15 cellular contexts compared by ENCODE assay signal in genomic region chr18:62044490-62045000, GRCh38.
"Had no signal": no experiment of that assay in that cellular context is flagged by ENCODE, and none has a peak within 500 bp of the region (broad histone marks: within the 10 kb centered on the region; RNA-seq: fewer than 3 reads in every experiment).

No MANE protein-coding gene starts in this region.

- H3K36me3 ChIP-seq: adrenal gland had no signal

- H3K9me3 ChIP-seq: adrenal gland had no signal

- H3K27me3 ChIP-seq: adrenal gland, foreskin keratinocyte, transverse colon had no signal

- H3K4me1 ChIP-seq: adrenal gland, foreskin keratinocyte, left ventricle myocardium inferior, transverse colon had no signal

- DNase-seq: activated CD4-positive, alpha-beta T cell treated with anti-CD3 and anti-CD28 coated beads, Interleukin-2, amount 50 U/mL, for 1 hour; activated CD4-positive, CD25-positive, alpha-beta regulatory T cell treated with anti-CD3 and anti-CD28 coated beads, Interleukin-2, amount 50 U/mL, for 72 hours; activated T-cell treated with anti-CD3 and anti-CD28 coated beads, Interleukin-2, amount 50 U/mL, for 24 hours; adrenal gland; effector CD4-positive, alpha-beta T cell; foreskin keratinocyte; immature natural killer cell; left ventricle myocardium inferior; naive thymus-derived CD4-positive, alpha-beta T cell; occipital lobe; small intestine; stimulated activated CD4-positive, alpha-beta T cell treated with anti-CD3 and anti-CD28 coated beads, Interleukin-15, amount 100 ng/mL, for 24 hours; stimulated activated naive B cell treated with anti-CD40 and anti-IgM and Interleukin-4, amounts not matched to agents 10 μg/mL and 1 μg/mL and 100 μg/mL, for 72 hours; transverse colon; WERI-Rb-1 had no signal

- H3K27ac ChIP-seq: adrenal gland, foreskin keratinocyte, left ventricle myocardium inferior, transverse colon, WERI-Rb-1 had no signal

- H3K4me3 ChIP-seq: adrenal gland, left ventricle myocardium inferior, transverse colon had no signal
